ENCODE assay signal across 8 cellular contexts in the genomic region with DNA sequence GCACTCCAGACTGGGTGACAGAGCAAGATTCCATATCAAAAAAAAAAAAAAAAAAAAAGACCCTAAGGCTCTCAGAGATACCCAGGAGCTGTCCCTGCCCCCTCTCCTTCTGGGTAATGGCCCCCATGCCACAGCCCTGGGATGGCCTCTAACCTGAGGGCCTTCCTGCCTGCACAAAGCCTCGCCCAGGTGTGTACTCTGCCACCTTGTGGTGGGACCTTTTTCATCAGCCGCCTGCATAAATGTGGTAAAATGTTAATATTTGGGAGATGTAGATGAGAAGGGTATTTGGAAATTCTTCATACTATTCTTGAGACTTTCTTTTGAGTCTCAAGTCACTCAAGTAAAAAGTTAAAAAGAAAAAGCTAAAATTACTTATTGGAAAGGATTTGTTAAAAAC. TPM values are rescaled to one million over a fixed set of nuclear protein-coding genes. Genes with fewer than 3 reads are reported as not detected.
DNase-seq lines count a peak whose midpoint lies in the region; ATAC-seq and TF ChIP-seq lines count a peak whose summit lies in the region.

No MANE protein-coding gene starts in this region.

- POLR2A ChIA-PET in SK-N-SH (lab: Yijun Ruan, JAX) = no interaction called here

- H3K27ac Mint-ChIP-seq in natural killer cell = no peak overlapping the region

- H3K9me3 Mint-ChIP-seq in natural killer cell = no peaks in the 10 kb centered on the region

- H3K36me3 Mint-ChIP-seq in natural killer cell = no peaks in the 10 kb centered on the region

- peaks cover 12 to 15% of the 10 kb centered on the region in 2 donors for H3K4me1 Mint-ChIP-seq in natural killer cell

- no peak overlapping the region for H3K27ac ChIP-seq in SK-N-SH (ENCODE audit: low read depth in 2 of 2, low read length in 1 of 2)

- no peaks in the 10 kb centered on the region for H3K27me3 ChIP-seq in SK-N-SH (ENCODE audit: insufficient read depth)

- H3K36me3 ChIP-seq in SK-N-SH (replicated peaks in 1 of 2; ENCODE audit: control insufficient read depth in 1 of 2, insufficient read depth in 2 of 2, low read length in 1 of 2) = no peaks in the 10 kb centered on the region

- peak; percentile 60 for TF ChIP-seq RAD21 in SK-N-SH (IDR thresholded peaks at IDR 0.05; ENCODE audit: low read length)

- ATAC-seq in SK-N-SH treated with all-trans-retinoic acid at 6 μM for 48 hours (no peak), natural killer cell (no peak), sciatic nerve (no peak), HG03280 (IDR thresholded peaks at IDR 0.05; ENCODE audit: unreplicated experiment) (no peak), GM18520 (IDR thresholded peaks at IDR 0.05; ENCODE audit: unreplicated experiment) (no peak)

- H3F3A ChIP-seq in SK-N-SH (replicated peaks; ENCODE audit: insufficient read depth) = no peaks in the 10 kb centered on the region

- peaks cover 0 to 7% of the 10 kb centered on the region in 2 experiments; a peak in 1 of 4 replicates for H3K4me1 ChIP-seq in SK-N-SH (ENCODE audit: control insufficient read depth in 1 of 2, insufficient read depth in 2 of 2, low read depth in 1 of 2, low read length in 1 of 2)

- H3K9me3 ChIP-seq in SK-N-SH = no peaks in the 10 kb centered on the region

- no peaks in the 10 kb centered on the region for H3K27me3 Mint-ChIP-seq in natural killer cell (ENCODE audit: low read depth in 2 of 2)

- intact Hi-C loops in natural killer cell (cut with micrococcal nuclease) = loop anchor here (5.0 kb wide), 1 partner anchor 335 kb away; no protein-coding TSS in a partner anchor
- intact Hi-C loops in sciatic nerve (cut with DNase I) = no loop called here

- no peak for TF ChIP-seq EP300 in SK-N-SH (IDR thresholded peaks at IDR 0.05; ENCODE audit: borderline replicate concordance in 1 of 2, low read depth in 1 of 2, low read length in 1 of 2)

- DNase-seq in SK-N-SH = peak; percentile 67
- DNase-seq in OCI-M1 (lab: John Stamatoyannopoulos, UW) = peak; percentile 48
- peak; percentile 8 for DNase-seq in astrocyte of the hippocampus (ENCODE audit: low read depth, low spot score)
- DNase-seq in natural killer cell = no peak
- no peak for DNase-seq in sciatic nerve (ENCODE audit: low spot score)

- H3K9me2 ChIP-seq in SK-N-SH = no peaks in the 10 kb centered on the region

- H3K4me3 ChIP-seq in SK-N-SH (ENCODE audit: low read depth in 2 of 2, low read length in 1 of 2) = no peak overlapping the region

- CTCF ChIA-PET in SK-N-SH (lab: Yijun Ruan, JAX) = interaction anchor here (0.5 to 2.9 kb wide), 19 partner anchors 11 to 549 kb away, joined by 3 to 10 read pairs (median 4); a partner anchor contains a TSS

- H3K4me2 ChIP-seq in SK-N-SH = no peak overlapping the region

- H2AFZ ChIP-seq in SK-N-SH (ENCODE audit: low read depth) = no peak overlapping the region

- no peaks in the 10 kb centered on the region for H3K79me2 ChIP-seq in SK-N-SH (ENCODE audit: insufficient read depth)

- H3K4me3 Mint-ChIP-seq in natural killer cell = no peak overlapping the region

- H4K20me1 ChIP-seq in SK-N-SH (ENCODE audit: insufficient read depth) = no peaks in the 10 kb centered on the region

- TF ChIP-seq CTCF in SK-N-SH (IDR thresholded peaks at IDR 0.05) (peak; percentile 64), natural killer cell (IDR thresholded peaks at IDR 0.05) (peak; percentile 14)

- no peak overlapping the region for H3K9ac ChIP-seq in SK-N-SH

- 63% methylated on average over 2 of the region's 2 CpGs for WGBS in SK-N-SH (ENCODE audit: low lambda C conversion rate)

TF ChIP-seq in SK-N-SH, 30 proteins besides CTCF, POLR2A, EP300 and RAD21:
- TF ChIP-seq RCOR1 (IDR thresholded peaks at IDR 0.05; ENCODE audit: low read length) (no peak), SMC3 (IDR thresholded peaks at IDR 0.05; ENCODE audit: low read depth, low read length) (peak; percentile 44)

TF ChIP-seq in SK-N-SH treated with all-trans-retinoic acid at 6 μM for 48 hours, 23 proteins besides CTCF, POLR2A, EP300 and RAD21 (continues in another document):
- TF ChIP-seq PPARA (CRISPR knock-in tag; IDR thresholded peaks at IDR 0.05; ENCODE audit: borderline replicate concordance) = no peak
- no peak for TF ChIP-seq TOX (CRISPR knock-in tag; IDR thresholded peaks at IDR 0.05; ENCODE audit: borderline replicate concordance)
- no peak for TF ChIP-seq OSR1 (CRISPR knock-in tag; IDR thresholded peaks at IDR 0.05)
- TF ChIP-seq, protein P1, sequence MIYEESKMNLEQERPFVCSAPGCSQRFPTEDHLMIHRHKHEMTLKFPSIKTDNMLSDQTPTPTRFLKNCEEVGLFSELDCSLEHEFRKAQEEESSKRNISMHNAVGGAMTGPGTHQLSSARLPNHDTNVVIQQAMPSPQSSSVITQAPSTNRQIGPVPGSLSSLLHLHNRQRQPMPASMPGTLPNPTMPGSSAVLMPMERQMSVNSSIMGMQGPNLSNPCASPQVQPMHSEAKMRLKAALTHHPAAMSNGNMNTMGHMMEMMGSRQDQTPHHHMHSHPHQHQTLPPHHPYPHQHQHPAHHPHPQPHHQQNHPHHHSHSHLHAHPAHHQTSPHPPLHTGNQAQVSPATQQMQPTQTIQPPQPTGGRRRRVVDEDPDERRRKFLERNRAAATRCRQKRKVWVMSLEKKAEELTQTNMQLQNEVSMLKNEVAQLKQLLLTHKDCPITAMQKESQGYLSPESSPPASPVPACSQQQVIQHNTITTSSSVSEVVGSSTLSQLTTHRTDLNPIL (CRISPR knock-in tag; IDR thresholded peaks at IDR 0.05; ENCODE audit: low read depth) = no peak
- no peak for TF ChIP-seq RARB (CRISPR knock-in tag; IDR thresholded peaks at IDR 0.05)
- no peak for TF ChIP-seq ZFP3 (CRISPR knock-in tag; IDR thresholded peaks at IDR 0.05)
- TF ChIP-seq ZNF70 (CRISPR knock-in tag; IDR thresholded peaks at IDR 0.05) = no peak
- TF ChIP-seq, protein P2, sequence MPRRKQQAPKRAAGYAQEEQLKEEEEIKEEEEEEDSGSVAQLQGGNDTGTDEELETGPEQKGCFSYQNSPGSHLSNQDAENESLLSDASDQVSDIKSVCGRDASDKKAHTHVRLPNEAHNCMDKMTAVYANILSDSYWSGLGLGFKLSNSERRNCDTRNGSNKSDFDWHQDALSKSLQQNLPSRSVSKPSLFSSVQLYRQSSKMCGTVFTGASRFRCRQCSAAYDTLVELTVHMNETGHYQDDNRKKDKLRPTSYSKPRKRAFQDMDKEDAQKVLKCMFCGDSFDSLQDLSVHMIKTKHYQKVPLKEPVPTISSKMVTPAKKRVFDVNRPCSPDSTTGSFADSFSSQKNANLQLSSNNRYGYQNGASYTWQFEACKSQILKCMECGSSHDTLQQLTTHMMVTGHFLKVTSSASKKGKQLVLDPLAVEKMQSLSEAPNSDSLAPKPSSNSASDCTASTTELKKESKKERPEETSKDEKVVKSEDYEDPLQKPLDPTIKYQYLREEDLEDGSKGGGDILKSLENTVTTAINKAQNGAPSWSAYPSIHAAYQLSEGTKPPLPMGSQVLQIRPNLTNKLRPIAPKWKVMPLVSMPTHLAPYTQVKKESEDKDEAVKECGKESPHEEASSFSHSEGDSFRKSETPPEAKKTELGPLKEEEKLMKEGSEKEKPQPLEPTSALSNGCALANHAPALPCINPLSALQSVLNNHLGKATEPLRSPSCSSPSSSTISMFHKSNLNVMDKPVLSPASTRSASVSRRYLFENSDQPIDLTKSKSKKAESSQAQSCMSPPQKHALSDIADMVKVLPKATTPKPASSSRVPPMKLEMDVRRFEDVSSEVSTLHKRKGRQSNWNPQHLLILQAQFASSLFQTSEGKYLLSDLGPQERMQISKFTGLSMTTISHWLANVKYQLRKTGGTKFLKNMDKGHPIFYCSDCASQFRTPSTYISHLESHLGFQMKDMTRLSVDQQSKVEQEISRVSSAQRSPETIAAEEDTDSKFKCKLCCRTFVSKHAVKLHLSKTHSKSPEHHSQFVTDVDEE (CRISPR knock-in tag; IDR thresholded peaks at IDR 0.05) = no peak
- TF ChIP-seq BACH2 (CRISPR knock-in tag; IDR thresholded peaks at IDR 0.05; ENCODE audit: borderline replicate concordance) = no peak
- TF ChIP-seq, protein P3, sequence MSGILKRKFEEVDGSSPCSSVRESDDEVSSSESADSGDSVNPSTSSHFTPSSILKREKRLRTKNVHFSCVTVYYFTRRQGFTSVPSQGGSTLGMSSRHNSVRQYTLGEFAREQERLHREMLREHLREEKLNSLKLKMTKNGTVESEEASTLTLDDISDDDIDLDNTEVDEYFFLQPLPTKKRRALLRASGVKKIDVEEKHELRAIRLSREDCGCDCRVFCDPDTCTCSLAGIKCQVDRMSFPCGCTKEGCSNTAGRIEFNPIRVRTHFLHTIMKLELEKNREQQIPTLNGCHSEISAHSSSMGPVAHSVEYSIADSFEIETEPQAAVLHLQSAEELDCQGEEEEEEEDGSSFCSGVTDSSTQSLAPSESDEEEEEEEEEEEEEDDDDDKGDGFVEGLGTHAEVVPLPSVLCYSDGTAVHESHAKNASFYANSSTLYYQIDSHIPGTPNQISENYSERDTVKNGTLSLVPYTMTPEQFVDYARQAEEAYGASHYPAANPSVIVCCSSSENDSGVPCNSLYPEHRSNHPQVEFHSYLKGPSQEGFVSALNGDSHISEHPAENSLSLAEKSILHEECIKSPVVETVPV (CRISPR knock-in tag; IDR thresholded peaks at IDR 0.05) = no peak
- TF ChIP-seq ZFP30 (CRISPR knock-in tag; IDR thresholded peaks at IDR 0.05) = no peak
- no peak for TF ChIP-seq ESRRG (CRISPR knock-in tag; IDR thresholded peaks at IDR 0.05)
- no peak for TF ChIP-seq ZNF565 (CRISPR knock-in tag; conservative IDR thresholded peaks at IDR 0.05; ENCODE audit: low read depth)
- TF ChIP-seq CSDC2 (CRISPR knock-in tag; IDR thresholded peaks at IDR 0.05) = no peak

RNA-seq across cellular contexts. Expression of a gene that starts 46.3 kb away (rescaled TPM):
- polyA plus RNA-seq in SK-N-SH (2012; rRNA removed) = 29.5 and 32.1 TPM in 2 replicates
- 21.7 and 23.4 TPM in 2 replicates for polyA plus RNA-seq in SK-N-SH (2012; cell fraction: cytosol; rRNA removed)
- 53.3 and 54.4 TPM in 2 replicates for polyA plus RNA-seq in SK-N-SH (2012; cell fraction: nucleus; rRNA removed)
- total RNA-seq in natural killer cell (10 to 100 TPM; 73.6 to 86.6 (median 78.7) TPM), sciatic nerve (41.7 TPM)

RNA-seq across cellular contexts. Expression of a gene that starts 52.8 kb away (rescaled TPM):
- polyA plus RNA-seq in SK-N-SH (2012; rRNA removed) = not detected in 2 replicates
- polyA plus RNA-seq in SK-N-SH (2012; cell fraction: cytosol; rRNA removed) = 0.09 TPM in 1 of 2 replicates, not detected in the other
- polyA plus RNA-seq in SK-N-SH (2012; cell fraction: nucleus; rRNA removed) = 0.20 TPM in 1 of 2 replicates, not detected in the other
- under 1 TPM in 2 of 3 donors, not detected in 1; 0.57 to 0.82 TPM for total RNA-seq in natural killer cell
- total RNA-seq in sciatic nerve = not detected

Comparison
In these comparisons a context has a peak if more than half of its experiments do, and no peak if none do; other contexts are left out.
1. DNase-seq: peak in SK-N-SH (single experiment), OCI-M1 (single experiment) and astrocyte of the hippocampus (single experiment); none in natural killer cell (single experiment) and sciatic nerve (single experiment).